Comparison of ENCODE assay signal across 1 cellular context in genomic region chr17:8789743-8790142, GRCh38.
TF ChIP-seq lines count a peak whose summit lies in the region.

No MANE protein-coding gene starts in this region.

TF ChIP-seq in H1, 55 proteins besides CTCF, POLR2A, EP300 and RAD21:
- no peak for TF ChIP-seq RNF2 (IDR thresholded peaks at IDR 0.05; ENCODE audit: borderline replicate concordance, low read depth, low read length, missing control alignments, poor library complexity, severe bottlenecking)
- no peak for TF ChIP-seq NANOG (IDR thresholded peaks at IDR 0.05; ENCODE audit: insufficient read depth, low read depth, low read length, poor library complexity, severe bottlenecking)
- no peak for TF ChIP-seq SUZ12 (IDR thresholded peaks at IDR 0.05; ENCODE audit: low read length)
- no peak for TF ChIP-seq JUND (IDR thresholded peaks at IDR 0.05; ENCODE audit: low read length)
- no peak for TF ChIP-seq TAF1 (IDR thresholded peaks at IDR 0.05; ENCODE audit: low read depth, low read length)
- no peak for TF ChIP-seq CEBPB (IDR thresholded peaks at IDR 0.05; ENCODE audit: low read depth, low read length)
- TF ChIP-seq ASH2L (IDR thresholded peaks at IDR 0.05; ENCODE audit: low read length): no peak
- no peak for TF ChIP-seq HDAC2 (IDR thresholded peaks at IDR 0.05; ENCODE audit: borderline replicate concordance in 1 of 2, low read depth in 2 of 2, low read length in 2 of 2)
- no peak for TF ChIP-seq HDAC6 (IDR thresholded peaks at IDR 0.05; ENCODE audit: low read depth, low read length)
- no peak for TF ChIP-seq E2F6 (IDR thresholded peaks at IDR 0.05)
- TF ChIP-seq GABPA (IDR thresholded peaks at IDR 0.05; ENCODE audit: borderline replicate concordance, insufficient read depth, low read length): no peak
- TF ChIP-seq CREB1 (IDR thresholded peaks at IDR 0.05): no peak
- no peak for TF ChIP-seq SIX5 (IDR thresholded peaks at IDR 0.05; ENCODE audit: low read depth, low read length)
- TF ChIP-seq BACH1 (IDR thresholded peaks at IDR 0.05; ENCODE audit: low read length): no peak
- no peak for TF ChIP-seq EGR1 (IDR thresholded peaks at IDR 0.05; ENCODE audit: borderline replicate concordance, low read depth, low read length)
- no peak for TF ChIP-seq SAP30 (IDR thresholded peaks at IDR 0.05; ENCODE audit: insufficient read depth, insufficient replicate concordance, low read length)
- no peak for TF ChIP-seq SP4 (IDR thresholded peaks at IDR 0.05; ENCODE audit: low read length)
- no peak for TF ChIP-seq CHD2 (IDR thresholded peaks at IDR 0.05; ENCODE audit: low read length)
